In the genomic region with DNA sequence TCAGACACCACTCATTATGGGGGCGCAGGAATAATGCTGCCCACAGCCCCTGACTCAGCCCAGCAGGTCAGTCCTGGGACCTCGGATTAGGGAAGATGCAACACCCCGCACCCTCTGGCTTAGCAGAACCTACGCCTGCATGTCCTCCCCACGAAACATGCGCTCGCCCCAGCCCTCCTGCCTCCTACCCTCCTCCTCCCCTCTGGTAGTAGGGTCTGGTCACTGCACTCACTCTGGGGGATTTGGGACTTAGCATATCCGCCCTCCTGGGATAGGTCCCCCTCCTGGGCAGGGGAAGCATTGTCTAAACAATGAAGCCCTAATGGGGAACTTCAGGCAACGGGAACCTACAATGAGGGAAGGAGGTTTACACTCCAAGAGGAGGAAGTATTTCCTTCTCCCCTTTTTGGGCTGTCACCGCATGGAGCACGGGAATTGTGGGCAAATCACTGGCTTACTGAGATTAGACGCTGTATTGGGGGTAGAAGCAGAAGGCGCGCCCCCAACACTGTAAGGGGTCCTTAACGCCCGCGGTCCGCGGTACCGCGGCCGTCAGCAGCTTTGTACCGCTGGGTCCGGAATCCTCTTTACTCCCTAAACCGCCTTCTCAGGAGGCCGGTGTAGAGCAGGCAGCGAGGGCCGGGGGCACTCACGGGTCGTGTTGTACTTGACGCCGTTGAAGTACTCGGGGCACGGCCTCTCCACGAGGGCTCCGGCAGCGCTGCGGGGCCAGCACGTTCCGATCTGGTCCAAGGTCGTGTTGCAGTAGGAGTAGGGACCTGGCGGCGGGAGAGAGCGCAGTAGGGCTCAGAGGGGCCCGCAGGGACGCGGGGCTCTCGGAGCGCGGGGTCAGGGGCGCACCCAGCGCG, we compare ENCODE assay signal across 9 cellular contexts. TPM values are rescaled to one million over a fixed set of nuclear protein-coding genes. Genes with fewer than 3 reads are reported as not detected.
A peak's percentile ranks its signal among the peaks of the same experiment; 100 is the strongest.
DNase-seq lines count a peak whose midpoint lies in the region; TF ChIP-seq lines count a peak whose summit lies in the region.
"Had no signal": no experiment of that assay in that cellular context is flagged by ENCODE, and none has a peak within 500 bp of the region (broad histone marks: within the 10 kb centered on the region; RNA-seq: fewer than 3 reads in every experiment).

No MANE protein-coding gene starts in this region.

- no peak for TF ChIP-seq EP300 in SK-N-SH (IDR thresholded peaks at IDR 0.05; ENCODE audit: borderline replicate concordance in 1 of 2, low read depth in 1 of 2, low read length in 1 of 2)

- TF ChIP-seq RAD21 in SK-N-SH (IDR thresholded peaks at IDR 0.05; ENCODE audit: low read length) = no peak

- H3F3A ChIP-seq in SK-N-SH (replicated peaks; ENCODE audit: insufficient read depth) = no peaks in the 10 kb centered on the region

- 0 out of 2 replicates have a peak, but pooled peaks cover 6% of the 10 kb centered on the region for H4K20me1 ChIP-seq in SK-N-SH (ENCODE audit: insufficient read depth)

- no peaks in the 10 kb centered on the region for H3K9me3 ChIP-seq in SK-N-SH
- H3K9me3 ChIP-seq in parathyroid adenoma (ENCODE audit: control insufficient read depth, low read length) = no peaks in the 10 kb centered on the region
- no peaks in the 10 kb centered on the region for H3K9me3 ChIP-seq in MG63

- in situ Hi-C loops in G401 (cut with HindIII; ENCODE audit: low sequenced_read_pairs) = no loop called here

- H2AFZ ChIP-seq in SK-N-SH (ENCODE audit: low read depth) = no peak overlapping the region
- H2AFZ ChIP-seq in parathyroid adenoma = peak overlapping the region; percentile 61

- H3K4me3 Mint-ChIP-seq in glutamatergic neuron (ENCODE audit: unreplicated experiment) = peak overlapping the region; percentile 89

- H3K9ac ChIP-seq in SK-N-SH (no peak overlapping the region), parathyroid adenoma (no peak overlapping the region)

- no peaks in the 10 kb centered on the region for H3K9me2 ChIP-seq in SK-N-SH

- H3K4me1 ChIP-seq in SK-N-SH (ENCODE audit: control insufficient read depth in 1 of 2, insufficient read depth in 2 of 2, low read depth in 1 of 2, low read length in 1 of 2) (peaks cover 0 to 27% of the 10 kb centered on the region in 2 experiments; a peak in 1 of 4 replicates), parathyroid adenoma (peaks cover 6% of the 10 kb centered on the region)

- TF ChIP-seq CTCF in SK-N-SH (IDR thresholded peaks at IDR 0.05) = no peak
- no peak for TF ChIP-seq CTCF in glutamatergic neuron (IDR thresholded peaks at IDR 0.05; ENCODE audit: partially characterized antibody, unreplicated experiment)
- TF ChIP-seq CTCF in parathyroid adenoma (IDR thresholded peaks at IDR 0.05) = no peak

- H3K4me1 Mint-ChIP-seq in glutamatergic neuron (ENCODE audit: low read depth, unreplicated experiment) = peaks cover 10% of the 10 kb centered on the region

- no peaks in the 10 kb centered on the region for H3K36me3 ChIP-seq in SK-N-SH (replicated peaks in 1 of 2; ENCODE audit: control insufficient read depth in 1 of 2, insufficient read depth in 2 of 2, low read length in 1 of 2)
- no peaks in the 10 kb centered on the region for H3K36me3 ChIP-seq in parathyroid adenoma (ENCODE audit: control insufficient read depth, insufficient read depth, low read length)
- no peaks in the 10 kb centered on the region for H3K36me3 ChIP-seq in MG63

- H3K36me3 Mint-ChIP-seq in glutamatergic neuron (ENCODE audit: unreplicated experiment) = no peaks in the 10 kb centered on the region

- H3K79me2 ChIP-seq in SK-N-SH (ENCODE audit: insufficient read depth) = no peaks in the 10 kb centered on the region
- H3K79me2 ChIP-seq in parathyroid adenoma = no peaks in the 10 kb centered on the region

- DNase-seq in COLO668 (lab: John Stamatoyannopoulos, UW; ENCODE audit: unreplicated experiment) (peak; percentile 53), SK-N-SH (peak; percentile 58), glutamatergic neuron (peak; percentile 49), G401 (ENCODE audit: low spot score) (no peak), MG63 (no peak), HuH-7 (ENCODE audit: low spot score) (no peak), DMS 273 (lab: John Stamatoyannopoulos, UW; ENCODE audit: unreplicated experiment) (no peak)
- DNase-seq: effector CD4-positive, alpha-beta T cell had no signal

- POLR2A ChIA-PET in SK-N-SH (lab: Yijun Ruan, JAX) = interaction anchor here (1.0 kb wide), 1 partner anchor 11 kb away, joined by 3 read pairs; no protein-coding TSS in a partner anchor

- peaks cover 9% of the 10 kb centered on the region for H3K9me3 Mint-ChIP-seq in glutamatergic neuron (ENCODE audit: unreplicated experiment)

- 28% methylated on average over 49 of the region's 53 CpGs for WGBS in SK-N-SH (ENCODE audit: low lambda C conversion rate)

- H3K27me3 Mint-ChIP-seq in glutamatergic neuron (ENCODE audit: unreplicated experiment) = peaks cover 20% of the 10 kb centered on the region

- H3K4me3 ChIP-seq in SK-N-SH (ENCODE audit: low read depth in 2 of 2, low read length in 1 of 2) (peak overlapping the region in 1 of 2 experiments; percentile 46; a peak in 3 of 4 replicates), parathyroid adenoma (ENCODE audit: low read depth, low read length) (no peak overlapping the region), MG63 (no peak overlapping the region)

- peaks cover 72% of the 10 kb centered on the region for H3K27me3 ChIP-seq in SK-N-SH (ENCODE audit: insufficient read depth)
- no peaks in the 10 kb centered on the region for H3K27me3 ChIP-seq in parathyroid adenoma (ENCODE audit: control insufficient read depth, insufficient read depth, low read length)
- H3K27me3 ChIP-seq in MG63 = peaks cover 57% of the 10 kb centered on the region

- H3K4me2 ChIP-seq in SK-N-SH = peak overlapping the region; percentile 68; the same call in 1 of the 2 replicates
- H3K4me2 ChIP-seq in parathyroid adenoma (ENCODE audit: low read length) = peak overlapping the region; percentile 69

- no peak overlapping the region for H3K27ac ChIP-seq in SK-N-SH (ENCODE audit: low read depth in 2 of 2, low read length in 1 of 2)
- no peak overlapping the region for H3K27ac ChIP-seq in parathyroid adenoma

- peak overlapping the region; percentile 70 for H3K27ac Mint-ChIP-seq in glutamatergic neuron (ENCODE audit: unreplicated experiment)

- CTCF ChIA-PET in SK-N-SH (lab: Yijun Ruan, JAX) = interaction anchor here (0.8 to 5.8 kb wide), 37 partner anchors 9 to 441 kb away, joined by 3 to 67 read pairs (median 5); a partner anchor contains a TSS

TF ChIP-seq in SK-N-SH, 30 proteins besides CTCF, POLR2A, EP300 and RAD21 (continues in another document):
- TF ChIP-seq SIN3A (IDR thresholded peaks at IDR 0.05; ENCODE audit: borderline replicate concordance, low read depth, low read length) (no peak), EZH2phosphoT487 (IDR thresholded peaks at IDR 0.05; ENCODE audit: borderline replicate concordance, low read depth) (no peak), GATA2 (CRISPR knock-in tag; IDR thresholded peaks at IDR 0.05) (no peak), JUND (IDR thresholded peaks at IDR 0.05) (no peak), RXRA (IDR thresholded peaks at IDR 0.05; ENCODE audit: borderline replicate concordance, low read depth) (no peak), TCF12 (IDR thresholded peaks at IDR 0.05) (no peak), TAF1 (IDR thresholded peaks at IDR 0.05; ENCODE audit: borderline replicate concordance, low read depth, low read length) (no peak), FOXM1 (IDR thresholded peaks at IDR 0.05; ENCODE audit: low read depth) (no peak), TEAD4 (IDR thresholded peaks at IDR 0.05; ENCODE audit: borderline replicate concordance, insufficient read depth) (no peak)
- TF ChIP-seq, protein P1, sequence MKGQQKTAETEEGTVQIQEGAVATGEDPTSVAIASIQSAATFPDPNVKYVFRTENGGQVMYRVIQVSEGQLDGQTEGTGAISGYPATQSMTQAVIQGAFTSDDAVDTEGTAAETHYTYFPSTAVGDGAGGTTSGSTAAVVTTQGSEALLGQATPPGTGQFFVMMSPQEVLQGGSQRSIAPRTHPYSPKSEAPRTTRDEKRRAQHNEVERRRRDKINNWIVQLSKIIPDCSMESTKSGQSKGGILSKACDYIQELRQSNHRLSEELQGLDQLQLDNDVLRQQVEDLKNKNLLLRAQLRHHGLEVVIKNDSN (IDR thresholded peaks at IDR 0.05; ENCODE audit: borderline replicate concordance, low read depth) = no peak
- TF ChIP-seq, protein P2, sequence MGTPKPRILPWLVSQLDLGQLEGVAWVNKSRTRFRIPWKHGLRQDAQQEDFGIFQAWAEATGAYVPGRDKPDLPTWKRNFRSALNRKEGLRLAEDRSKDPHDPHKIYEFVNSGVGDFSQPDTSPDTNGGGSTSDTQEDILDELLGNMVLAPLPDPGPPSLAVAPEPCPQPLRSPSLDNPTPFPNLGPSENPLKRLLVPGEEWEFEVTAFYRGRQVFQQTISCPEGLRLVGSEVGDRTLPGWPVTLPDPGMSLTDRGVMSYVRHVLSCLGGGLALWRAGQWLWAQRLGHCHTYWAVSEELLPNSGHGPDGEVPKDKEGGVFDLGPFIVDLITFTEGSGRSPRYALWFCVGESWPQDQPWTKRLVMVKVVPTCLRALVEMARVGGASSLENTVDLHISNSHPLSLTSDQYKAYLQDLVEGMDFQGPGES (IDR thresholded peaks at IDR 0.05; ENCODE audit: low read depth, low read length) = no peak

RNA-seq across cellular contexts. Expression of a gene that starts 0.8 kb away (rescaled TPM):
- not detected in 2 replicates for polyA plus RNA-seq in SK-N-SH (2012; rRNA removed)
- not detected in 2 replicates for polyA plus RNA-seq in SK-N-SH (2012; cell fraction: cytosol; rRNA removed)
- polyA plus RNA-seq in SK-N-SH (2012; cell fraction: nucleus; rRNA removed) = not detected in 2 replicates
- 2.4 TPM for total RNA-seq in glutamatergic neuron (ENCODE audit: unreplicated experiment)
- not detected in 2 replicates for total RNA-seq in G401 (2014; rRNA removed; shearing (Covaris generic))
- total RNA-seq in MG63 (2014; rRNA removed; shearing (Covaris generic); ENCODE audit: low replicate concordance) = not detected in 2 replicates

Comparison
In these comparisons a context has a peak if more than half of its experiments do, and no peak if none do; other contexts are left out.
1. DNase-seq: peak in COLO668 (single experiment), SK-N-SH (single experiment) and glutamatergic neuron (single experiment); none in G401 (single experiment), MG63 (single experiment), HuH-7 (single experiment) and DMS 273 (single experiment).